Comparison of ENCODE assay signal across 36 cellular contexts in the genomic region with DNA sequence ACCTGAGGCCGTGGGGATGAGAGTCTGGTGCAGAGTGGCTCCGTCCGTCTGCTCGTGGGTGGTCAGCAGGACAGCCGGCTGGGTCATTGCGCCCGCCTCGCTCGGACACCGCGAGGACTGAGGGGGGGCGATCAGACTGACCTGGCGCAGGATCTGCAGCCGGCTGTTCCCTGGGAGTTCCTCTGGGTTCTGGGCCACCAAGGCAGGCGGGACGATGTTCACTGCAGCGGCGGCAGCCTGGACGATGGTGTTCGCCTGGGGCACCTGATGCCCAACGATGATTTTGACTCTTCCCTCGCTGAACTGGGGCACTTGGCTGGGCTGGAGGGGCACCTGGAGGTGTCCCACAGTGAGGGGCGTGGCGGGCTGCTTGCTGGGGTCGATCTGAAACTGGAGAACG.
"Had no signal": no experiment of that assay in that cellular context is flagged by ENCODE, and none has a peak within 500 bp of the region (broad histone marks: within the 10 kb centered on the region; RNA-seq: fewer than 3 reads in every experiment).

No MANE protein-coding gene starts in this region.

- H3K4me3 Mint-ChIP-seq: activated B cell treated with CpG ODN at 0.5 μM for 24 hours; activated CD4-positive, alpha-beta memory T cell treated with anti-CD3 and anti-CD28 coated beads for 36 hours; activated CD4-positive, alpha-beta T cell treated with anti-CD3 and anti-CD28 coated beads, Interleukin-2, amount 10 ng/mL, durations not matched to agents 24 days and 14 days; activated CD8-positive, alpha-beta T cell treated with anti-CD3 and anti-CD28 coated beads for 36 hours; activated naive CD4-positive, alpha-beta T cell treated with anti-CD3 and anti-CD28 coated beads for 36 hours; activated naive CD8-positive, alpha-beta T cell treated with anti-CD3 and anti-CD28 coated beads for 36 hours; activated T-cell treated with anti-CD3 and anti-CD28 coated beads, Interleukin-2, amount 50 U/mL, for 4 hours; activated T-cell treated with anti-CD3 and anti-CD28 coated beads, Interleukin-2, amount 50 U/mL, for 72 hours; activated T-helper 1 cell treated with anti-CD3 and anti-CD28 coated beads, Interleukin-12 subunit alpha, Interleukin-12 subunit beta, Interleukin-2, Interleukin-4 antibody, amounts not matched to agents 30 ng/mL and 10 ng/mL and 1 ng/mL, durations not matched to agents 14 hours and 24 hours and 36 hours; activated T-helper 17 cell treated with anti-CD3 and anti-CD28 coated beads, Interleukin-2, amount 50 U/mL, for 72 hours; brain; central memory CD8-positive, alpha-beta T cell; T-cell; T-helper 2 cell treated with Interferon-gamma antibody and Interleukin-4, amounts not matched to agents 5 μg/mL and 100 μg/mL, for 36 hours had no signal

- H3K9me3 ChIP-seq: adrenal gland had no signal

- H3K27me3 Mint-ChIP-seq: activated B cell treated with CpG ODN at 0.5 μM for 24 hours; activated CD4-positive, alpha-beta memory T cell treated with anti-CD3 and anti-CD28 coated beads for 36 hours; activated CD4-positive, alpha-beta T cell treated with anti-CD3 and anti-CD28 coated beads, Interleukin-2, amount 10 ng/mL, durations not matched to agents 24 days and 14 days; activated CD8-positive, alpha-beta T cell treated with anti-CD3 and anti-CD28 coated beads for 36 hours; activated naive CD8-positive, alpha-beta T cell treated with anti-CD3 and anti-CD28 coated beads for 36 hours; activated T-helper 17 cell treated with anti-CD3 and anti-CD28 coated beads, Interleukin-2, amount 50 U/mL, for 72 hours; brain; central memory CD8-positive, alpha-beta T cell; T-cell had no signal

- H3K4me3 ChIP-seq: adrenal gland, cardiac muscle cell had no signal

- H3K4me1 Mint-ChIP-seq: activated B cell treated with CpG ODN at 0.5 μM for 24 hours; activated CD4-positive, alpha-beta T cell treated with anti-CD3 and anti-CD28 coated beads, Interleukin-2, amount 10 ng/mL, durations not matched to agents 24 days and 14 days; activated T-helper 17 cell treated with anti-CD3 and anti-CD28 coated beads, Interleukin-2, amount 50 U/mL, for 72 hours; brain; central memory CD8-positive, alpha-beta T cell; T-cell had no signal

- H3K27ac Mint-ChIP-seq: activated B cell treated with CpG ODN at 0.5 μM for 24 hours; activated CD4-positive, alpha-beta memory T cell treated with anti-CD3 and anti-CD28 coated beads for 36 hours; activated CD4-positive, alpha-beta T cell treated with anti-CD3 and anti-CD28 coated beads, Interleukin-2, amount 10 ng/mL, durations not matched to agents 24 days and 14 days; activated CD8-positive, alpha-beta T cell treated with anti-CD3 and anti-CD28 coated beads for 36 hours; activated naive CD4-positive, alpha-beta T cell treated with anti-CD3 and anti-CD28 coated beads for 36 hours; activated naive CD8-positive, alpha-beta T cell treated with anti-CD3 and anti-CD28 coated beads for 36 hours; activated T-cell treated with anti-CD3 and anti-CD28 coated beads, Interleukin-2, amount 50 U/mL, for 72 hours; activated T-helper 1 cell treated with anti-CD3 and anti-CD28 coated beads, Interleukin-12 subunit alpha, Interleukin-12 subunit beta, Interleukin-2, Interleukin-4 antibody, amounts not matched to agents 30 ng/mL and 10 ng/mL and 1 ng/mL, durations not matched to agents 14 hours and 24 hours and 36 hours; activated T-helper 17 cell treated with anti-CD3 and anti-CD28 coated beads, Interleukin-2, amount 50 U/mL, for 72 hours; brain; T-cell; T-helper 2 cell treated with Interferon-gamma antibody and Interleukin-4, amounts not matched to agents 5 μg/mL and 100 μg/mL, for 36 hours had no signal

- FAIRE-seq: TTC549 had no signal

- H3K27me3 ChIP-seq: adrenal gland, cardiac muscle cell had no signal

- H3K4me1 ChIP-seq: adrenal gland had no signal

- H3K27ac ChIP-seq: adrenal gland, cardiac muscle cell, VCaP had no signal

- DNase-seq: activated B cell treated with CpG ODN at 0.5 μM for 24 hours; activated CD4-positive, alpha-beta memory T cell treated with anti-CD3 and anti-CD28 coated beads for 36 hours; activated CD4-positive, alpha-beta T cell treated with anti-CD3 and anti-CD28 coated beads for 4 hours; activated CD4-positive, alpha-beta T cell treated with anti-CD3 and anti-CD28 coated beads, Interleukin-2, amount 10 ng/mL, durations not matched to agents 24 days and 14 days; activated CD4-positive, alpha-beta T cell treated with anti-CD3 and anti-CD28 coated beads, Interleukin-2, amount 50 U/mL, for 1 hour; activated CD4-positive, alpha-beta T cell treated with anti-CD3 and anti-CD28 coated beads, Interleukin-2, amount 50 U/mL, for 4 hours; activated CD4-positive, CD25-positive, alpha-beta regulatory T cell treated with anti-CD3 and anti-CD28 coated beads, Interleukin-2, amount 50 U/mL, for 72 hours; activated CD8-positive, alpha-beta memory T cell treated with anti-CD3 and anti-CD28 coated beads, Interleukin-2, amount 50 U/mL, for 4 hours; activated CD8-positive, alpha-beta T cell treated with anti-CD3 and anti-CD28 coated beads for 36 hours; activated effector memory CD4-positive, alpha-beta T cell treated with anti-CD3 and anti-CD28 coated beads, Interleukin-2, amount 50 U/mL, for 16 hours; activated gamma-delta T cell treated with Interleukin-2 at 50 U/mL for 16 hours; activated naive CD4-positive, alpha-beta T cell; activated naive CD4-positive, alpha-beta T cell treated with anti-CD3 and anti-CD28 coated beads for 36 hours; activated naive CD4-positive, alpha-beta T cell treated with anti-CD3 and anti-CD28 coated beads, Interleukin-2, amount 50 U/mL, for 16 hours; activated naive CD8-positive, alpha-beta T cell treated with anti-CD3 and anti-CD28 coated beads for 36 hours; activated T-cell treated with anti-CD3 and anti-CD28 coated beads for 4 hours; activated T-cell treated with anti-CD3 and anti-CD28 coated beads, Interleukin-2, amount 50 U/mL, for 1 hour; activated T-cell treated with anti-CD3 and anti-CD28 coated beads, Interleukin-2, amount 50 U/mL, for 4 hours; activated T-cell treated with anti-CD3 and anti-CD28 coated beads, Interleukin-2, amount 50 U/mL, for 72 hours; adrenal gland; amniotic stem cell; aorta; caudate nucleus; cerebellar nuclear complex; T-cell; T-helper 2 cell; T-helper 9 cell had no signal

- H3K9me3 Mint-ChIP-seq: activated B cell treated with CpG ODN at 0.5 μM for 24 hours; activated CD4-positive, alpha-beta memory T cell treated with anti-CD3 and anti-CD28 coated beads for 36 hours; activated CD4-positive, alpha-beta T cell treated with anti-CD3 and anti-CD28 coated beads, Interleukin-2, amount 10 ng/mL, durations not matched to agents 24 days and 14 days; activated CD8-positive, alpha-beta T cell treated with anti-CD3 and anti-CD28 coated beads for 36 hours; activated naive CD4-positive, alpha-beta T cell treated with anti-CD3 and anti-CD28 coated beads for 36 hours; activated naive CD4-positive, alpha-beta T cell treated with anti-CD3 and anti-CD28 coated beads, Interleukin-2, amount 50 U/mL, for 72 hours; activated naive CD8-positive, alpha-beta T cell treated with anti-CD3 and anti-CD28 coated beads for 36 hours; activated T-cell treated with anti-CD3 and anti-CD28 coated beads, Interleukin-2, amount 50 U/mL, for 4 hours; activated T-cell treated with anti-CD3 and anti-CD28 coated beads, Interleukin-2, amount 50 U/mL, for 72 hours; activated T-helper 1 cell treated with anti-CD3 and anti-CD28 coated beads, Interleukin-12 subunit alpha, Interleukin-12 subunit beta, Interleukin-2, Interleukin-4 antibody, amounts not matched to agents 30 ng/mL and 10 ng/mL and 1 ng/mL, durations not matched to agents 14 hours and 24 hours and 36 hours; activated T-helper 17 cell treated with anti-CD3 and anti-CD28 coated beads, Interleukin-2, amount 50 U/mL, for 72 hours; central memory CD8-positive, alpha-beta T cell; T-cell; T-helper 2 cell treated with Interferon-gamma antibody and Interleukin-4, amounts not matched to agents 5 μg/mL and 100 μg/mL, for 36 hours had no signal

- ATAC-seq: activated CD8-positive, alpha-beta T cell treated with anti-CD3 and anti-CD28 coated beads for 36 hours; activated naive CD4-positive, alpha-beta T cell treated with anti-CD3 and anti-CD28 coated beads, Interleukin-2, amount 50 U/mL, for 72 hours; activated T-cell treated with anti-CD3 and anti-CD28 coated beads, Interleukin-2, amount 50 U/mL, for 4 hours; activated T-cell treated with anti-CD3 and anti-CD28 coated beads, Interleukin-2, amount 50 U/mL, for 72 hours; activated T-helper 17 cell treated with anti-CD3 and anti-CD28 coated beads, Interleukin-2, amount 50 U/mL, for 72 hours; T-cell had no signal
